ENCODE assay signal across 1 cellular context in genomic region chr4:45349859-45350258, GRCh38.
TF ChIP-seq lines count a peak whose summit lies in the region.

No MANE protein-coding gene starts in this region.

TF ChIP-seq in GM12878, 131 proteins besides CTCF, POLR2A, EP300 and RAD21 (continued from another document):
- TF ChIP-seq, protein P1, sequence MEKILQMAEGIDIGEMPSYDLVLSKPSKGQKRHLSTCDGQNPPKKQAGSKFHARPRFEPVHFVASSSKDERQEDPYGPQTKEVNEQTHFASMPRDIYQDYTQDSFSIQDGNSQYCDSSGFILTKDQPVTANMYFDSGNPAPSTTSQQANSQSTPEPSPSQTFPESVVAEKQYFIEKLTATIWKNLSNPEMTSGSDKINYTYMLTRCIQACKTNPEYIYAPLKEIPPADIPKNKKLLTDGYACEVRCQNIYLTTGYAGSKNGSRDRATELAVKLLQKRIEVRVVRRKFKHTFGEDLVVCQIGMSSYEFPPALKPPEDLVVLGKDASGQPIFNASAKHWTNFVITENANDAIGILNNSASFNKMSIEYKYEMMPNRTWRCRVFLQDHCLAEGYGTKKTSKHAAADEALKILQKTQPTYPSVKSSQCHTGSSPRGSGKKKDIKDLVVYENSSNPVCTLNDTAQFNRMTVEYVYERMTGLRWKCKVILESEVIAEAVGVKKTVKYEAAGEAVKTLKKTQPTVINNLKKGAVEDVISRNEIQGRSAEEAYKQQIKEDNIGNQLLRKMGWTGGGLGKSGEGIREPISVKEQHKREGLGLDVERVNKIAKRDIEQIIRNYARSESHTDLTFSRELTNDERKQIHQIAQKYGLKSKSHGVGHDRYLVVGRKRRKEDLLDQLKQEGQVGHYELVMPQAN (conservative IDR thresholded peaks at IDR 0.05), result no peak
- no peak for TF ChIP-seq GATAD2B (conservative IDR thresholded peaks at IDR 0.05; ENCODE audit: low read depth)
- TF ChIP-seq YBX1 (IDR thresholded peaks at IDR 0.05), result no peak
- TF ChIP-seq, protein P2, sequence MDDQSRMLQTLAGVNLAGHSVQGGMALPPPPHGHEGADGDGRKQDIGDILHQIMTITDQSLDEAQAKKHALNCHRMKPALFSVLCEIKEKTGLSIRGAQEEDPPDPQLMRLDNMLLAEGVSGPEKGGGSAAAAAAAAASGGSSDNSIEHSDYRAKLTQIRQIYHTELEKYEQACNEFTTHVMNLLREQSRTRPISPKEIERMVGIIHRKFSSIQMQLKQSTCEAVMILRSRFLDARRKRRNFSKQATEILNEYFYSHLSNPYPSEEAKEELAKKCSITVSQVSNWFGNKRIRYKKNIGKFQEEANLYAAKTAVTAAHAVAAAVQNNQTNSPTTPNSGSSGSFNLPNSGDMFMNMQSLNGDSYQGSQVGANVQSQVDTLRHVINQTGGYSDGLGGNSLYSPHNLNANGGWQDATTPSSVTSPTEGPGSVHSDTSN (IDR thresholded peaks at IDR 0.05; ENCODE audit: insufficient replicate concordance, low read depth, low read length), result no peak
- no peak for TF ChIP-seq MAX (IDR thresholded peaks at IDR 0.05; ENCODE audit: low read depth, low read length)
